ENCODE assay signal across 1 cellular context in genomic region chr5:131677115-131677514, GRCh38.
TF ChIP-seq lines count a peak whose summit lies in the region.

No MANE protein-coding gene starts in this region.

TF ChIP-seq in GM12878, 131 proteins besides CTCF, POLR2A, EP300 and RAD21 (continued from another document):
- TF ChIP-seq RUNX3 (IDR thresholded peaks at IDR 0.05; ENCODE audit: low read length) (peak; percentile 56), EZH2 (IDR thresholded peaks at IDR 0.05; ENCODE audit: borderline replicate concordance, control insufficient read depth, low read depth, low read length) (no peak), PAX5 (IDR thresholded peaks at IDR 0.05; ENCODE audit: borderline replicate concordance, low read depth, low read length) (no peak), EED (IDR thresholded peaks at IDR 0.05; ENCODE audit: low read depth) (no peak), ASH2L (IDR thresholded peaks at IDR 0.05; ENCODE audit: borderline replicate concordance, low read depth) (no peak), MYB (IDR thresholded peaks at IDR 0.05; ENCODE audit: borderline replicate concordance, low read depth, low read length) (no peak), FOXM1 (IDR thresholded peaks at IDR 0.05; ENCODE audit: low read depth, low read length) (0 out of 2 replicates have a peak, but pooled peaks have one; percentile 5), ZNF274 (IDR thresholded peaks at IDR 0.05; ENCODE audit: insufficient read depth, insufficient read length) (no peak), BHLHE40 (IDR thresholded peaks at IDR 0.05; ENCODE audit: borderline replicate concordance in 1 of 2, low read depth in 2 of 2, low read length in 1 of 2) (no peak), PML (IDR thresholded peaks at IDR 0.05; ENCODE audit: low read length) (no peak)
